In the genomic region with DNA sequence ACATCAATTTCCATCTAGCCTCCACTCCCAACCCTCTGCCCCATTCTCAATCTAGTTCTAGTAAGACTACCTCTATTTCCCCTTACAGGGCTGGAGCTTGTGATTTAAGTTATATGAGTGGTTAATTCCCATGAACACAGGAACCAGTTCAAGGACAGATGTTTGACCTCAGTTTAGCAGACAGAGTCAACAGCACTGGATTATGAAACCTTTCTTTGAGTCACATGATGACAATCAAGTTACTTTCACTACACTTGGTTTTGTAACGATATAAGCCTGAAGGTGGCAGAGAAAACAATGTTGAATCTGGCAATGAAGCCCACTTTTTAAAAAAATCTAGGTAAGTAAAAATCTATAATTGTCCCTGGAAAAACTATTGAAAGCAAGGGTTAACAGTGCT, we compare ENCODE assay signal across 29 cellular contexts.
"Had no signal": no experiment of that assay in that cellular context is flagged by ENCODE, and none has a peak within 500 bp of the region (broad histone marks: within the 10 kb centered on the region; RNA-seq: fewer than 3 reads in every experiment).

No MANE protein-coding gene starts in this region.

- H3K4me3 ChIP-seq: body of pancreas, breast epithelium, SJCRH30, SK-N-MC had no signal

- ATAC-seq: activated CD8-positive, alpha-beta T cell treated with anti-CD3 and anti-CD28 coated beads for 36 hours; activated T-cell treated with anti-CD3 and anti-CD28 coated beads, Interleukin-2, amount 50 U/mL, for 72 hours; activated T-helper 17 cell treated with anti-CD3 and anti-CD28 coated beads, Interleukin-2, amount 50 U/mL, for 72 hours; body of pancreas; Panc1 had no signal

- H3K36me3 ChIP-seq: breast epithelium, SJCRH30 had no signal

- FAIRE-seq: astrocyte, TTC549 had no signal

- H3K27me3 ChIP-seq: body of pancreas, breast epithelium, SJCRH30 had no signal

- H3K4me1 ChIP-seq: body of pancreas, breast epithelium, SJCRH30 had no signal

- H3K27ac ChIP-seq: body of pancreas, breast epithelium, SJCRH30, SK-N-MC had no signal

- DNase-seq: activated CD4-positive, alpha-beta T cell treated with anti-CD3 and anti-CD28 coated beads, Interleukin-2, amount 10 ng/mL, durations not matched to agents 24 days and 14 days; activated CD4-positive, alpha-beta T cell treated with anti-CD3 and anti-CD28 coated beads, Interleukin-2, amount 50 U/mL, for 4 hours; activated CD8-positive, alpha-beta T cell treated with anti-CD3 and anti-CD28 coated beads for 36 hours; activated effector memory CD4-positive, alpha-beta T cell treated with anti-CD3 and anti-CD28 coated beads, Interleukin-2, amount 50 U/mL, for 16 hours; activated naive CD4-positive, alpha-beta T cell treated with Interleukin-2 at 50 U/mL for 16 hours; activated naive CD8-positive, alpha-beta T cell treated with anti-CD3 and anti-CD28 coated beads, Interleukin-2, amount 10 ng/mL, durations not matched to agents 7 days and 5 days; activated T-cell treated with anti-CD3 and anti-CD28 coated beads, Interleukin-2, amount 50 U/mL, for 1 hour; activated T-cell treated with anti-CD3 and anti-CD28 coated beads, Interleukin-2, amount 50 U/mL, for 72 hours; body of pancreas; KG1; MM.1S; NCI-H1048; NCI-H1105 treated with DMSO at 0.1 percent for 48 hours; NCI-H1436; NCI-H1694; NCI-H1930; NCI-H2081 treated with DMSO at 0.1 percent for 48 hours; NCI-H510A; NCI-H526; NCI-H748 treated with DMSO at 0.1 percent for 48 hours; NK-92 treated with Interleukin-12 subunit alpha and Interleukin-12 subunit beta, amount 100 ng/mL, for 24 hours; SHP77; SJCRH30 had no signal

- H3K9me3 ChIP-seq: body of pancreas, breast epithelium, SJCRH30 had no signal
